Comparison of ENCODE assay signal across 8 cellular contexts in genomic region chr10:73865107-73865458, GRCh38. TPM values are rescaled to one million over a fixed set of nuclear protein-coding genes. Genes with fewer than 3 reads are reported as not detected.
A peak's percentile ranks its signal among the peaks of the same experiment; 100 is the strongest.
DNase-seq lines count a peak whose midpoint lies in the region; ATAC-seq, FAIRE-seq and TF ChIP-seq lines count a peak whose summit lies in the region.

No MANE protein-coding gene starts in this region.

- no peak overlapping the region for H2BK12ac ChIP-seq in trophoblast cell (ENCODE audit: low read length)

- no peak overlapping the region for H3K14ac ChIP-seq in trophoblast cell (ENCODE audit: low read length)

- H3K9me3 ChIP-seq in CD8-positive, alpha-beta memory T cell (ENCODE audit: low read length): no peaks in the 10 kb centered on the region
- no peaks in the 10 kb centered on the region for H3K9me3 ChIP-seq in GM12878 (replicated peaks; ENCODE audit: control insufficient read depth, insufficient read depth, low read length)
- H3K9me3 ChIP-seq in trophoblast cell (ENCODE audit: insufficient read depth, low read depth, low read length): no peaks in the 10 kb centered on the region

- POLR2A ChIA-PET in CD8-positive, alpha-beta memory T cell (lab: Charles Lee): no interaction called here
- POLR2A ChIA-PET in GM12878 (lab: Charles Lee): interaction anchor here (0.6 to 2.7 kb wide), 5 partner anchors 9 to 269 kb away, joined by 3 to 17 read pairs (median 9); partner anchors contain the start of gene CAMK2G

- no peak overlapping the region for H3K23ac ChIP-seq in trophoblast cell (ENCODE audit: low read length)

- peaks cover 3% of the 10 kb centered on the region for H3K79me2 ChIP-seq in GM12878 (ENCODE audit: control insufficient read depth, insufficient read depth, low read length)
- H3K79me2 ChIP-seq in trophoblast cell (ENCODE audit: control insufficient read depth, insufficient read depth, low read length, poor library complexity): no peaks in the 10 kb centered on the region

- H3K4me2 ChIP-seq in GM12878 (ENCODE audit: control insufficient read depth, insufficient read depth) (peak overlapping the region; percentile 95), trophoblast cell (ENCODE audit: low read length) (no peak overlapping the region)

- in situ Hi-C loops in GM12878 (cut with MboI): no loop called here

- BruUV-seq in GM12878 (replicated peaks; lab: Mats Ljungman, UMichigan): no TSS peak

- H4K12ac ChIP-seq in trophoblast cell (ENCODE audit: low read depth, low read length): peak overlapping the region; percentile 32

- DNase-seq in CD8-positive, alpha-beta memory T cell: no peak
- DNase-seq in Jurkat, Clone E6-1 (ENCODE audit: low read depth, low spot score): no peak
- DNase-seq in GM12878 (ENCODE audit: low read depth, low spot score): no peak
- DNase-seq in trophoblast cell: no peak
- DNase-seq in hepatic stellate cell (ENCODE audit: low spot score): no peak
- DNase-seq in globus pallidus (ENCODE audit: low spot score): no peak

- WGBS in GM12878 (ENCODE audit: insufficient coverage, insufficient replicate concordance, low lambda C conversion rate, missing lambda C conversion rate): 8% methylated on average over 8 of the region's 8 CpGs
- no CpG with 5 or more reads among the region's 8 CpGs for WGBS in trophoblast cell (ENCODE audit: extremely low coverage, insufficient coverage, insufficient read length)

- H4K91ac ChIP-seq in trophoblast cell (ENCODE audit: low read depth, low read length): no peak overlapping the region

- H3K79me1 ChIP-seq in trophoblast cell (ENCODE audit: low read length): no peaks in the 10 kb centered on the region

- peaks cover 4 to 69% (median 8%) of the 10 kb centered on the region in 3 donors for H3K36me3 Mint-ChIP-seq in CD8-positive, alpha-beta memory T cell

- H4K20me1 ChIP-seq in GM12878 (ENCODE audit: control insufficient read depth, insufficient read depth): no peaks in the 10 kb centered on the region

- no peaks in the 10 kb centered on the region for H3K27me3 ChIP-seq in CD8-positive, alpha-beta memory T cell (ENCODE audit: insufficient read depth, low read length, poor library complexity, severe bottlenecking)
- H3K27me3 ChIP-seq in GM12878 (replicated peaks in 1 of 2; ENCODE audit: control insufficient read depth in 2 of 2, insufficient read depth in 2 of 2, low read length in 1 of 2) (no peaks in the 10 kb centered on the region), trophoblast cell (ENCODE audit: insufficient read depth, low read length) (no peaks in the 10 kb centered on the region)

- peak overlapping the region; percentile 90 to 99 (median 96) for H3K27ac Mint-ChIP-seq in CD8-positive, alpha-beta memory T cell

- H3K4ac ChIP-seq in trophoblast cell (ENCODE audit: low read depth, low read length): no peak overlapping the region

- peak overlapping the region; percentile 5 for H3K18ac ChIP-seq in trophoblast cell (ENCODE audit: low read length)

- CTCF ChIA-PET in CD8-positive, alpha-beta memory T cell (lab: Charles Lee): interaction anchor here (0.8 to 16.5 kb wide), 5 partner anchors 12 to 75 kb away, joined by 3 to 201 read pairs (median 7); partner anchors contain the start of gene CAMK2G
- CTCF ChIA-PET in GM12878 (lab: Yijun Ruan, JAX): interaction anchor here (0.9 to 6.3 kb wide), 4 partner anchors 15 to 75 kb away, joined by 3 to 58 read pairs (median 17); no protein-coding TSS in a partner anchor

- H3K9me3 Mint-ChIP-seq in CD8-positive, alpha-beta memory T cell: no peaks in the 10 kb centered on the region

- H3K27me3 Mint-ChIP-seq in CD8-positive, alpha-beta memory T cell: no peaks in the 10 kb centered on the region

- no peak for TF ChIP-seq RAD21 in GM12878 (IDR thresholded peaks at IDR 0.05; ENCODE audit: insufficient read depth, low read depth, low read length)

- H3K27ac ChIP-seq in CD8-positive, alpha-beta memory T cell (ENCODE audit: low read depth, low read length): peak overlapping the region; percentile 49
- H3K27ac ChIP-seq in GM12878 (ENCODE audit: control insufficient read depth, insufficient read depth) (peak overlapping the region; percentile 84), trophoblast cell (ENCODE audit: low read depth, low read length) (no peak overlapping the region)

- H2AFZ ChIP-seq in GM12878 (ENCODE audit: control insufficient read depth, low read depth, low read length) (peak overlapping the region; percentile 71), trophoblast cell (ENCODE audit: insufficient read depth, low read length, poor library complexity) (no peak overlapping the region)

- no peak overlapping the region for H4K8ac ChIP-seq in trophoblast cell (ENCODE audit: low read depth, low read length)

- peaks cover 73% of the 10 kb centered on the region for H3K4me1 ChIP-seq in CD8-positive, alpha-beta memory T cell (ENCODE audit: insufficient read depth, low read length)
- H3K4me1 ChIP-seq in GM12878 (ENCODE audit: control insufficient read depth, insufficient read depth, low read length) (peaks cover 30% of the 10 kb centered on the region), trophoblast cell (ENCODE audit: control insufficient read depth in 1 of 2, insufficient read depth in 2 of 2, low read length in 2 of 2) (peaks cover 0 to 3% of the 10 kb centered on the region in 2 experiments)

- no peak for TF ChIP-seq CTCF in GM12878 (IDR thresholded peaks at IDR 0.05 in 2 of 3, conservative IDR thresholded peaks at IDR 0.05 in 1 of 3; ENCODE audit: control insufficient read depth in 2 of 3, extremely low read depth in 1 of 3, insufficient read depth in 1 of 3, low read depth in 3 of 3, low read length in 3 of 3)

- ATAC-seq in GM12878 (no peak), HG02840 (IDR thresholded peaks at IDR 0.05; ENCODE audit: low FRiP score, unreplicated experiment) (no peak), GM21381 (IDR thresholded peaks at IDR 0.05; ENCODE audit: unreplicated experiment) (no peak)

- H3K36me3 ChIP-seq in CD8-positive, alpha-beta memory T cell (ENCODE audit: insufficient read depth, low read length): peaks cover 18% of the 10 kb centered on the region
- H3K36me3 ChIP-seq in GM12878 (ENCODE audit: control insufficient read depth in 2 of 2, insufficient read depth in 2 of 2, low read length in 1 of 2): peaks cover 4 to 7% of the 10 kb centered on the region in 2 experiments
- peaks cover 29 to 46% of the 10 kb centered on the region in 2 experiments for H3K36me3 ChIP-seq in trophoblast cell (ENCODE audit: control insufficient read depth in 1 of 2, insufficient read depth in 2 of 2, low read length in 2 of 2)

- TF ChIP-seq POLR2A in GM12878 (IDR thresholded peaks at IDR 0.05; ENCODE audit: low read depth, low read length): no peak

- H2AK5ac ChIP-seq in trophoblast cell (ENCODE audit: low read length): no peak overlapping the region

- H3K9ac ChIP-seq in GM12878 (ENCODE audit: control insufficient read depth, insufficient read depth, low read length) (peak overlapping the region; percentile 58), trophoblast cell (ENCODE audit: low read length) (no peak overlapping the region)

- RAD21 ChIA-PET in GM12878 (lab: Charles Lee; ENCODE audit: unreplicated experiment): interaction anchor here (0.8 to 12.8 kb wide), 5 partner anchors 12 to 91 kb away, joined by 3 to 149 read pairs (median 5); partner anchors contain the start of gene CAMK2G

- H3K4me1 Mint-ChIP-seq in CD8-positive, alpha-beta memory T cell: peaks cover 74 to 94% (median 83%) of the 10 kb centered on the region in 3 donors

- intact Hi-C loops in GM12878 (cut with micrococcal nuclease; ENCODE audit: unreplicated experiment): no loop called here

- FAIRE-seq in GM12878 (lab: Jason Lieb, UNC): peak; percentile 7

- H3K4me3 ChIP-seq in CD8-positive, alpha-beta memory T cell (ENCODE audit: low read length): peak overlapping the region; percentile 71
- peak overlapping the region; percentile 47; the same call in 1 of the 2 replicates for H3K4me3 ChIP-seq in Jurkat, Clone E6-1 (ENCODE audit: low read length)
- H3K4me3 ChIP-seq in GM12878: peak overlapping the region; percentile 58; the same call in 1 of the 2 replicates
- H3K4me3 ChIP-seq in trophoblast cell (ENCODE audit: low read depth, low read length): no peak overlapping the region

- no peak overlapping the region for H2BK5ac ChIP-seq in trophoblast cell (ENCODE audit: low read depth, low read length, poor library complexity)

- H3K4me3 Mint-ChIP-seq in CD8-positive, alpha-beta memory T cell: peak overlapping the region; percentile 80 to 91 (median 85)

- SMC1A ChIA-PET in GM12878 (lab: Charles Lee; ENCODE audit: uncharacterized antibody, unreplicated experiment): interaction anchor here (0.7 to 7.6 kb wide), 10 partner anchors 8 to 215 kb away, joined by 3 to 58 read pairs (median 3); no protein-coding TSS in a partner anchor

- no peak for TF ChIP-seq EP300 in GM12878 (IDR thresholded peaks at IDR 0.05; ENCODE audit: borderline replicate concordance in 1 of 2, control insufficient read depth in 1 of 2, low read depth in 2 of 2, low read length in 2 of 2)

- no peak overlapping the region for H2BK120ac ChIP-seq in trophoblast cell (ENCODE audit: insufficient read depth, low read length, poor library complexity)

RNA-seq across cellular contexts. Expression of gene CAMK2G, which starts 9.3 kb away (rescaled TPM):
- 10 to 100 TPM; 17.3 to 17.5 TPM for total RNA-seq in CD8-positive, alpha-beta memory T cell
- polyA plus RNA-seq in CD8-positive, alpha-beta memory T cell: 8.1 TPM
- polyA plus RNA-seq in Jurkat, Clone E6-1 (2012; ENCODE audit: insufficient read depth, insufficient read length): 48.0 TPM
- total RNA-seq in GM12878 (2013; cell fraction: nucleolus; rRNA removed): 42.9 and 44.2 TPM in 2 replicates
- 15.9 and 18.0 TPM in 2 replicates for total RNA-seq in GM12878 (2014; rRNA removed)
- 15.1 and 15.8 TPM in 2 replicates for total RNA-seq in GM12878 (2014; rRNA removed; fragmentation: Illumina TruSeq; extraction: Trizol)
- 18.9 and 20.9 TPM in 2 replicates for total RNA-seq in GM12878 (2021)
- polyA plus RNA-seq in GM12878 (2011; ENCODE audit: low read depth): 8.6 TPM
- polyA plus RNA-seq in GM12878 (2011; rRNA removed): 14.3 and 19.7 TPM in 2 replicates
- polyA plus RNA-seq in GM12878 (2011; cell fraction: cytosol; rRNA removed): 19.0 and 21.6 TPM in 2 replicates
- 39.5 and 45.1 TPM in 2 replicates for polyA plus RNA-seq in GM12878 (2011; cell fraction: nucleus; rRNA removed)
- polyA plus RNA-seq in GM12878 (2012): 10.3 and 10.8 TPM in 2 replicates
- 21.1 and 22.9 TPM in 2 replicates for polyA plus RNA-seq in GM12878 (2014; fragmentation: Illumina TruSeq; extraction: Trizol)
- 1 to 10 TPM; 5.5 to 6.9 TPM for polyA plus RNA-seq in GM12878 (2014; fragmentation: Nextera tagmentation; extraction: Ambion mirVana)
- 23.4 and 24.3 TPM in 2 replicates for polyA plus RNA-seq in GM12878 (2014; rRNA removed)
- 10 to 100 TPM; 13.9 TPM for polyA plus RNA-seq in GM12878 (2016; fragmentation: Nextera tagmentation; extraction: Ambion mirVana)
- polyA minus RNA-seq in GM12878 (2011; rRNA and poly(A)+ RNA removed): 17.9 and 21.1 TPM in 2 replicates
- 4.0 and 7.3 TPM in 2 replicates for polyA minus RNA-seq in GM12878 (2011; cell fraction: cytosol; rRNA and poly(A)+ RNA removed)
- polyA minus RNA-seq in GM12878 (2011; cell fraction: nucleus; rRNA and poly(A)+ RNA removed): 11.5 and 22.0 TPM in 2 replicates
- 21.4 and 23.0 TPM in 2 replicates for polyA plus RNA-seq in trophoblast cell (2013)

RNA-seq across cellular contexts. Expression of gene PLAU, which starts 45.8 kb away (rescaled TPM):
- total RNA-seq in CD8-positive, alpha-beta memory T cell: 1 to 10 TPM; 1.2 to 1.6 TPM
- polyA plus RNA-seq in CD8-positive, alpha-beta memory T cell: not detected
- polyA plus RNA-seq in Jurkat, Clone E6-1 (2012; ENCODE audit: insufficient read depth, insufficient read length): 4.9 TPM
- total RNA-seq in GM12878 (2013; cell fraction: nucleolus; rRNA removed): 11.2 and 14.9 TPM in 2 replicates
- total RNA-seq in GM12878 (2014; rRNA removed) (11.2 and 11.9 TPM in 2 replicates), GM12878 (2014; rRNA removed; fragmentation: Illumina TruSeq; extraction: Trizol) (9.3 and 16.0 TPM in 2 replicates), GM12878 (2021) (15.2 and 17.1 TPM in 2 replicates)
- polyA plus RNA-seq in GM12878 (2011; ENCODE audit: low read depth): 0.20 TPM
- polyA plus RNA-seq in GM12878 (2011; rRNA removed) (2.0 and 2.5 TPM in 2 replicates), GM12878 (2014; fragmentation: Illumina TruSeq; extraction: Trizol) (10.4 and 12.8 TPM in 2 replicates), GM12878 (2014; fragmentation: Nextera tagmentation; extraction: Ambion mirVana) (1 to 10 TPM; 5.7 to 8.0 TPM), GM12878 (2014; rRNA removed) (11.1 and 12.2 TPM in 2 replicates), GM12878 (2016; fragmentation: Nextera tagmentation; extraction: Ambion mirVana) (10 to 100 TPM; 16.9 to 20.9 TPM)
- 3.2 and 4.3 TPM in 2 replicates for polyA plus RNA-seq in GM12878 (2011; cell fraction: cytosol; rRNA removed)
- polyA plus RNA-seq in GM12878 (2011; cell fraction: nucleus; rRNA removed): 5.4 and 7.6 TPM in 2 replicates
- polyA plus RNA-seq in GM12878 (2012): 0.54 and 1.2 TPM in 2 replicates
- 2.0 and 2.3 TPM in 2 replicates for polyA minus RNA-seq in GM12878 (2011; rRNA and poly(A)+ RNA removed)
- 0.62 and 1.2 TPM in 2 replicates for polyA minus RNA-seq in GM12878 (2011; cell fraction: cytosol; rRNA and poly(A)+ RNA removed)
- 1.1 and 1.2 TPM in 2 replicates for polyA minus RNA-seq in GM12878 (2011; cell fraction: nucleus; rRNA and poly(A)+ RNA removed)
- polyA plus RNA-seq in trophoblast cell (2013): 5.6 and 6.2 TPM in 2 replicates

RNA-seq across cellular contexts. Expression of gene NDST2, which starts 53.7 kb away (rescaled TPM):
- 10 to 100 TPM; 39.8 to 43.9 TPM for total RNA-seq in CD8-positive, alpha-beta memory T cell
- 25.3 TPM for polyA plus RNA-seq in CD8-positive, alpha-beta memory T cell
- polyA plus RNA-seq in Jurkat, Clone E6-1 (2012; ENCODE audit: insufficient read depth, insufficient read length): 39.4 TPM
- total RNA-seq in GM12878 (2013; cell fraction: nucleolus; rRNA removed): 57.1 and 85.9 TPM in 2 replicates
- total RNA-seq in GM12878 (2014; rRNA removed): 18.0 and 18.8 TPM in 2 replicates
- total RNA-seq in GM12878 (2014; rRNA removed; fragmentation: Illumina TruSeq; extraction: Trizol): 8.9 and 10.1 TPM in 2 replicates
- 34.3 and 35.2 TPM in 2 replicates for total RNA-seq in GM12878 (2021)
- 19.1 TPM for polyA plus RNA-seq in GM12878 (2011; ENCODE audit: low read depth)
- 23.8 and 31.1 TPM in 2 replicates for polyA plus RNA-seq in GM12878 (2011; rRNA removed)
- polyA plus RNA-seq in GM12878 (2011; cell fraction: cytosol; rRNA removed): 24.8 and 31.5 TPM in 2 replicates
- polyA plus RNA-seq in GM12878 (2011; cell fraction: nucleus; rRNA removed): 81.5 and 88.2 TPM in 2 replicates
- 19.5 and 19.8 TPM in 2 replicates for polyA plus RNA-seq in GM12878 (2012)
- 16.6 and 22.6 TPM in 2 replicates for polyA plus RNA-seq in GM12878 (2014; fragmentation: Illumina TruSeq; extraction: Trizol)
- 1 to 10 TPM; 2.2 to 3.0 TPM for polyA plus RNA-seq in GM12878 (2014; fragmentation: Nextera tagmentation; extraction: Ambion mirVana)
- polyA plus RNA-seq in GM12878 (2014; rRNA removed): 31.3 and 34.7 TPM in 2 replicates
- polyA plus RNA-seq in GM12878 (2016; fragmentation: Nextera tagmentation; extraction: Ambion mirVana): 10 to 100 TPM; 22.7 to 24.0 TPM
- 26.0 and 29.3 TPM in 2 replicates for polyA minus RNA-seq in GM12878 (2011; rRNA and poly(A)+ RNA removed)
- polyA minus RNA-seq in GM12878 (2011; cell fraction: cytosol; rRNA and poly(A)+ RNA removed): 11.8 and 16.4 TPM in 2 replicates
- polyA minus RNA-seq in GM12878 (2011; cell fraction: nucleus; rRNA and poly(A)+ RNA removed): 36.6 and 66.7 TPM in 2 replicates
- polyA plus RNA-seq in trophoblast cell (2013): 13.2 and 14.3 TPM in 2 replicates

Comparison
In these comparisons a context has a peak if more than half of its experiments do, and no peak if none do; other contexts are left out.
1. RNA of gene PLAU, which starts 45.8 kb away (total RNA-seq): 9.3 to 17.1 TPM in GM12878; 1.2 to 1.6 TPM in CD8-positive, alpha-beta memory T cell; every median in the first group is over 4 times any median in the second.